9 cellular contexts compared by ENCODE assay signal in the genomic region with DNA sequence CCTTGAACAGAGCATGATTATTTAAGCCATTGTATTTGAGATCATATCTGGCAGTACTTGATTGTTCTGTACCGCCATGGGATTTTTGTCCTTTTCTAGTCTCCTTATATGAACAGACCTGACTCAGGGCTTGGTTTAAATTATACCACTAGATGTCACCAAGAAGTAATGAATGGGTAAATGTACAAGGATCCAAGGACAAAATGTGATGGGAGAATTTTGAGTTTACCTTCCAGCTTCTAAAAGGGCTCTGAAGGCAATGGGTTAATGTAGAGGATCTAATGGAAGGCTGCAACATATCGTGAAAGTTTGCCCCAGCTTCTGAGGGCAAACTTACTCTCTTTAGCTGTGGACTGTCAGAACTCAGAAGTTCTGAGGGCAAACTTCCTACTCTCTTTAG. TPM values are rescaled to one million over a fixed set of nuclear protein-coding genes. Genes with fewer than 3 reads are reported as not detected.
DNase-seq lines count a peak whose midpoint lies in the region; FAIRE-seq and TF ChIP-seq lines count a peak whose summit lies in the region.
"Had no signal": no experiment of that assay in that cellular context is flagged by ENCODE, and none has a peak within 500 bp of the region (broad histone marks: within the 10 kb centered on the region; RNA-seq: fewer than 3 reads in every experiment).

No MANE protein-coding gene starts in this region.

- H3K27ac Mint-ChIP-seq in astrocyte (ENCODE audit: unreplicated experiment): no peak overlapping the region

- no peak overlapping the region for H3K27ac ChIP-seq in astrocyte (ENCODE audit: low read depth, low read length)
- no peak overlapping the region for H3K27ac ChIP-seq in hepatocyte
- H3K27ac ChIP-seq: lower lobe of right lung had no signal

- peaks cover 13% of the 10 kb centered on the region for H3K36me3 Mint-ChIP-seq in astrocyte (ENCODE audit: low read depth, unreplicated experiment)

- H3K36me3 ChIP-seq in astrocyte (ENCODE audit: insufficient read depth, low read length) (peaks cover 16% of the 10 kb centered on the region), hepatocyte (replicated peaks; ENCODE audit: insufficient read depth, low read depth) (no peaks in the 10 kb centered on the region)

- WGBS in hepatocyte (ENCODE audit: low lambda C conversion rate, missing lambda C conversion rate): 48% methylated on average over 2 of the region's 2 CpGs

- no peak overlapping the region for H3K9ac ChIP-seq in astrocyte (ENCODE audit: low read length)

- TF ChIP-seq CTCF in AG09319 (IDR thresholded peaks at IDR 0.05; ENCODE audit: low read depth, low read length) (peak; percentile 14), astrocyte (IDR thresholded peaks at IDR 0.05; ENCODE audit: insufficient read depth, low read depth, low read length) (peak; percentile 12), hepatocyte (IDR thresholded peaks at IDR 0.05; ENCODE audit: poor library complexity) (peak; percentile 41)

- peaks cover 1% of the 10 kb centered on the region for H3K9me3 Mint-ChIP-seq in astrocyte (ENCODE audit: unreplicated experiment)

- no peaks in the 10 kb centered on the region for H3K9me2 ChIP-seq in hepatocyte (replicated peaks; ENCODE audit: insufficient read depth)

- no peaks in the 10 kb centered on the region for H3K27me3 Mint-ChIP-seq in astrocyte (ENCODE audit: low read depth, unreplicated experiment)

- peaks cover 14% of the 10 kb centered on the region for H3K4me1 ChIP-seq in astrocyte (ENCODE audit: insufficient read depth, low read length)
- no peaks in the 10 kb centered on the region for H3K4me1 ChIP-seq in hepatocyte (ENCODE audit: insufficient read depth)

- H3K4me3 ChIP-seq in astrocyte (ENCODE audit: insufficient read depth, low read depth, low read length) (no peak overlapping the region), hepatocyte (no peak overlapping the region)
- H3K4me3 ChIP-seq: lower lobe of right lung had no signal

- no peak overlapping the region for H2AFZ ChIP-seq in astrocyte (ENCODE audit: low read depth, low read length)
- no peak overlapping the region for H2AFZ ChIP-seq in hepatocyte

- H3K4me2 ChIP-seq in astrocyte (ENCODE audit: low read length) (no peak overlapping the region), hepatocyte (no peak overlapping the region)

- no peak overlapping the region for H3K4me3 Mint-ChIP-seq in astrocyte (ENCODE audit: unreplicated experiment)

- peaks cover 18% of the 10 kb centered on the region for H3K4me1 Mint-ChIP-seq in astrocyte (ENCODE audit: low read depth, unreplicated experiment)

- H4K20me1 ChIP-seq in astrocyte (ENCODE audit: insufficient read depth, low read length) (peaks cover 31% of the 10 kb centered on the region), hepatocyte (ENCODE audit: insufficient read depth, poor library complexity, severe bottlenecking) (no peaks in the 10 kb centered on the region)

- intact Hi-C loops in posterior vena cava (cut with DNase I): no loop called here

- H3K9me3 ChIP-seq in astrocyte (ENCODE audit: insufficient read depth, low read depth, low read length) (no peaks in the 10 kb centered on the region), hepatocyte (ENCODE audit: low read depth) (no peaks in the 10 kb centered on the region)
- H3K9me3 ChIP-seq: lower lobe of right lung had no signal

- no peak for DNase-seq in AG09319 (ENCODE audit: extremely low read depth, low read depth)
- DNase-seq in Kasumi-1 (lab: John Stamatoyannopoulos, UW): peak; percentile 38 to 41
- peak; percentile 14 for DNase-seq in astrocyte (ENCODE audit: low read depth)
- DNase-seq in hepatocyte (ENCODE audit: low spot score): no peak
- no peak for DNase-seq in NCI-H187 treated with DMSO at 0.1 percent for 48 hours (lab: John Stamatoyannopoulos, UW)
- no peak for DNase-seq in posterior vena cava (ENCODE audit: low spot score)
- no peak for DNase-seq in GOT3 (lab: John Stamatoyannopoulos, UW)
- no peak for DNase-seq in NCI-H526 (lab: John Stamatoyannopoulos, UW)
- DNase-seq: lower lobe of right lung had no signal

- no peaks in the 10 kb centered on the region for H3K79me2 ChIP-seq in astrocyte (ENCODE audit: insufficient read depth, low read length)
- H3K79me2 ChIP-seq in hepatocyte: no peaks in the 10 kb centered on the region

- no peak for FAIRE-seq in astrocyte (lab: Jason Lieb, UNC)

- H3K27me3 ChIP-seq in astrocyte (ENCODE audit: insufficient read depth, low read length) (no peaks in the 10 kb centered on the region), hepatocyte (no peaks in the 10 kb centered on the region)

RNA-seq across cellular contexts. Expression of a gene that starts 12.0 kb away (rescaled TPM):
- total RNA-seq in astrocyte (22.4 and 25.1 TPM in 2 replicates), hepatocyte (25.1 and 30.6 TPM in 2 replicates), posterior vena cava (10 to 100 TPM; 13.6 to 14.0 TPM)
- 24.4 and 30.8 TPM in 2 replicates for polyA plus RNA-seq in hepatocyte

Comparison
In these comparisons a context has a peak if more than half of its experiments do, and no peak if none do; other contexts are left out.
1. DNase-seq: peak in Kasumi-1 (2 of 2) and astrocyte (single experiment); none in AG09319 (single experiment), hepatocyte (single experiment), NCI-H187 treated with DMSO at 0.1 percent for 48 hours (single experiment), posterior vena cava (single experiment), GOT3 (single experiment) and NCI-H526 (0 of 2).
2. Peak in every context shown above with its lines, with median percentiles within 50 percentile points of each other: CTCF ChIP-seq.